ENCODE assay signal across 8 cellular contexts in genomic region chr11:67400942-67401494, GRCh38. TPM values are rescaled to one million over a fixed set of nuclear protein-coding genes. Genes with fewer than 3 reads are reported as not detected.
DNase-seq lines count a peak whose midpoint lies in the region; ATAC-seq and TF ChIP-seq lines count a peak whose summit lies in the region.

No MANE protein-coding gene starts in this region.

- no peaks in the 10 kb centered on the region for H3K36me3 ChIP-seq in KMS-11 (ENCODE audit: insufficient read depth)

- TF ChIP-seq CTCF in KMS-11 (conservative IDR thresholded peaks at IDR 0.05; ENCODE audit: low read depth, low read length) (no peak), natural killer cell (IDR thresholded peaks at IDR 0.05) (no peak)

- peaks cover 31% of the 10 kb centered on the region for H3K36me3 Mint-ChIP-seq in activated naive CD4-positive, alpha-beta T cell treated with anti-CD3 and anti-CD28 coated beads for 36 hours (ENCODE audit: low read depth)
- peaks cover 48% of the 10 kb centered on the region for H3K36me3 Mint-ChIP-seq in dendritic cell treated with granulocyte-macrophage colony-stimulating factor and Interleukin-4, amounts not matched to agents 40 ng/mL and 50 ng/mL, for 4 days (ENCODE audit: low read depth)
- H3K36me3 Mint-ChIP-seq in natural killer cell: no peaks in the 10 kb centered on the region

- no peaks in the 10 kb centered on the region for H3K27me3 ChIP-seq in KMS-11 (ENCODE audit: insufficient read depth, low read depth)

- H3K79me2 ChIP-seq in KMS-11 (ENCODE audit: insufficient read depth, low read depth): peaks cover 13% of the 10 kb centered on the region

- H3K4me3 ChIP-seq in KMS-11 (IDR thresholded peaks at IDR 0.05; ENCODE audit: insufficient read depth, low read depth, low read length): no peak overlapping the region

- intact Hi-C loops in activated naive CD4-positive, alpha-beta T cell treated with anti-CD3 and anti-CD28 coated beads for 36 hours (cut with micrococcal nuclease): loop anchor here (1.0 to 10.0 kb wide), 4 partner anchors 105 to 404 kb away; partner anchors contain the start of genes GRK2 and NDUFV1
- intact Hi-C loops in dendritic cell treated with granulocyte-macrophage colony-stimulating factor and Interleukin-4, amounts not matched to agents 40 ng/mL and 50 ng/mL, for 4 days (cut with micrococcal nuclease): loop anchor here (1.0 to 2.0 kb wide), 2 partner anchors 68 to 107 kb away; partner anchors contain the start of genes CDK2AP2 and TMEM134
- intact Hi-C loops in natural killer cell (cut with micrococcal nuclease): loop anchor here (5.0 kb wide), 3 partner anchors 66 to 106 kb away; partner anchors contain the start of genes AIP, CDK2AP2, PITPNM1 and TMEM134

- peak overlapping the region; percentile 67 for H3K27ac Mint-ChIP-seq in activated naive CD4-positive, alpha-beta T cell treated with anti-CD3 and anti-CD28 coated beads for 36 hours
- peak overlapping the region; percentile 82 for H3K27ac Mint-ChIP-seq in dendritic cell treated with granulocyte-macrophage colony-stimulating factor and Interleukin-4, amounts not matched to agents 40 ng/mL and 50 ng/mL, for 4 days
- peak overlapping the region; percentile 84 to 96 for H3K27ac Mint-ChIP-seq in natural killer cell

- peak overlapping the region; percentile 72 for H3K4me3 Mint-ChIP-seq in activated naive CD4-positive, alpha-beta T cell treated with anti-CD3 and anti-CD28 coated beads for 36 hours
- peak overlapping the region; percentile 80 for H3K4me3 Mint-ChIP-seq in dendritic cell treated with granulocyte-macrophage colony-stimulating factor and Interleukin-4, amounts not matched to agents 40 ng/mL and 50 ng/mL, for 4 days
- peak overlapping the region; percentile 88 for H3K4me3 Mint-ChIP-seq in natural killer cell

- peaks cover 57% of the 10 kb centered on the region for H3K4me1 Mint-ChIP-seq in activated naive CD4-positive, alpha-beta T cell treated with anti-CD3 and anti-CD28 coated beads for 36 hours (ENCODE audit: low read depth)
- H3K4me1 Mint-ChIP-seq in dendritic cell treated with granulocyte-macrophage colony-stimulating factor and Interleukin-4, amounts not matched to agents 40 ng/mL and 50 ng/mL, for 4 days (ENCODE audit: low read depth): peaks cover 87% of the 10 kb centered on the region
- H3K4me1 Mint-ChIP-seq in natural killer cell: peaks cover 38 to 58% of the 10 kb centered on the region in 2 donors

- peak overlapping the region; percentile 67; the same call in 1 of the 2 replicates for H3K9ac ChIP-seq in KMS-11

- H3K4me2 ChIP-seq in KMS-11: peak overlapping the region; percentile 82; the same call in 1 of the 2 replicates

- H3K4me1 ChIP-seq in KMS-11 (ENCODE audit: low read depth, poor library complexity, severe bottlenecking): peaks cover 7% of the 10 kb centered on the region

- CTCF ChIA-PET in activated naive CD4-positive, alpha-beta T cell treated with anti-CD3 and anti-CD28 coated beads for 36 hours (lab: Charles Lee): interaction anchor here (0.6 to 6.2 kb wide), 16 partner anchors 9 to 162 kb away, joined by 3 to 28 read pairs (median 4); partner anchors contain the start of genes PITPNM1, POLD4, PTPRCAP and RAD9A

- H3K27ac ChIP-seq in KMS-11: no peak overlapping the region; the same call in 1 of the 2 replicates

- DNase-seq in activated naive CD4-positive, alpha-beta T cell treated with anti-CD3 and anti-CD28 coated beads for 36 hours: no peak
- no peak for DNase-seq in activated naive CD4-positive, alpha-beta T cell treated with Interleukin-2 at 50 U/mL for 16 hours
- no peak for DNase-seq in natural killer cell
- DNase-seq in medulla oblongata (ENCODE audit: extremely low spot score): no peak
- no peak for DNase-seq in DMS79 (lab: John Stamatoyannopoulos, UW)
- DNase-seq in NOMO-1 treated with dmso at 0.1 percent for 144 hours (lab: John Stamatoyannopoulos, UW; ENCODE audit: unreplicated experiment): no peak

- ATAC-seq in natural killer cell: peak; percentile 1 to 17 (median 4)

- H2AFZ ChIP-seq in KMS-11 (ENCODE audit: low read depth): peak overlapping the region; percentile 66; the same call in 1 of the 2 replicates

- H3K9me3 Mint-ChIP-seq in activated naive CD4-positive, alpha-beta T cell treated with anti-CD3 and anti-CD28 coated beads for 36 hours: no peaks in the 10 kb centered on the region
- H3K9me3 Mint-ChIP-seq in dendritic cell treated with granulocyte-macrophage colony-stimulating factor and Interleukin-4, amounts not matched to agents 40 ng/mL and 50 ng/mL, for 4 days: no peaks in the 10 kb centered on the region
- H3K9me3 Mint-ChIP-seq in natural killer cell: no peaks in the 10 kb centered on the region

- no peaks in the 10 kb centered on the region for H3K27me3 Mint-ChIP-seq in activated naive CD4-positive, alpha-beta T cell treated with anti-CD3 and anti-CD28 coated beads for 36 hours (ENCODE audit: low read depth)
- no peaks in the 10 kb centered on the region for H3K27me3 Mint-ChIP-seq in dendritic cell treated with granulocyte-macrophage colony-stimulating factor and Interleukin-4, amounts not matched to agents 40 ng/mL and 50 ng/mL, for 4 days
- no peaks in the 10 kb centered on the region for H3K27me3 Mint-ChIP-seq in natural killer cell (ENCODE audit: low read depth in 2 of 2)

- H4K20me1 ChIP-seq in KMS-11 (ENCODE audit: insufficient read depth): no peaks in the 10 kb centered on the region

RNA-seq across cellular contexts. Expression of gene PPP1CA, which starts 0.6 kb away (rescaled TPM):
- total RNA-seq in activated naive CD4-positive, alpha-beta T cell treated with anti-CD3 and anti-CD28 coated beads for 36 hours: 100 to 1,000 TPM; 202 to 204 TPM
- total RNA-seq in natural killer cell: 100 to 1,000 TPM; 222 to 245 (median 233) TPM

RNA-seq across cellular contexts. Expression of gene TBC1D10C, which starts 2.9 kb away (rescaled TPM):
- 10 to 100 TPM; 73.7 to 81.4 TPM for total RNA-seq in activated naive CD4-positive, alpha-beta T cell treated with anti-CD3 and anti-CD28 coated beads for 36 hours
- 100 to 1,000 TPM; 314 to 359 (median 342) TPM for total RNA-seq in natural killer cell

RNA-seq across cellular contexts. Expression of gene RAD9A, which starts 9.2 kb away (rescaled TPM):
- 10 to 100 TPM; 29.5 to 30.7 TPM for total RNA-seq in activated naive CD4-positive, alpha-beta T cell treated with anti-CD3 and anti-CD28 coated beads for 36 hours
- total RNA-seq in natural killer cell: 10 to 100 TPM; 30.2 to 47.1 (median 37.3) TPM

RNA-seq across cellular contexts. Expression of gene CARNS1, which starts 14.5 kb away (rescaled TPM):
- 1 to 10 TPM in 1 of 2 experiments, under 1 TPM in 1; 0.91 to 2.0 TPM for total RNA-seq in activated naive CD4-positive, alpha-beta T cell treated with anti-CD3 and anti-CD28 coated beads for 36 hours
- 10 to 100 TPM; 25.0 to 29.0 (median 25.0) TPM for total RNA-seq in natural killer cell

RNA-seq across cellular contexts. Expression of gene RPS6KB2, which starts 27.3 kb away (rescaled TPM):
- 10 to 100 TPM; 50.7 to 51.2 TPM for total RNA-seq in activated naive CD4-positive, alpha-beta T cell treated with anti-CD3 and anti-CD28 coated beads for 36 hours
- 10 to 100 TPM; 81.0 to 89.6 (median 84.6) TPM for total RNA-seq in natural killer cell
